ENCODE assay signal across 11 cellular contexts in genomic region chr3:36989000-36989399, GRCh38. TPM values are rescaled to one million over a fixed set of nuclear protein-coding genes. Genes with fewer than 3 reads are reported as not detected.
DNase-seq lines count a peak whose midpoint lies in the region; ATAC-seq and TF ChIP-seq lines count a peak whose summit lies in the region.
"Had no signal": no experiment of that assay in that cellular context is flagged by ENCODE, and none has a peak within 500 bp of the region (broad histone marks: within the 10 kb centered on the region; RNA-seq: fewer than 3 reads in every experiment).

No MANE protein-coding gene starts in this region.

- POLR2A ChIA-PET in activated CD4-positive, alpha-beta memory T cell treated with anti-CD3 and anti-CD28 coated beads, Interleukin-2, amount 10 ng/mL, durations not matched to agents 7 days and 5 days (lab: Charles Lee) = interaction anchor here (1.2 to 1.9 kb wide), 5 partner anchors 9 to 77 kb away, joined by 3 to 8 read pairs (median 7); partner anchors contain the start of gene TRANK1

- TF ChIP-seq POLR2A in suprapubic skin (IDR thresholded peaks at IDR 0.05) = no peak

- H3K4me3 ChIP-seq in cardiac muscle cell (peak overlapping the region; percentile 69), iPS-20b (ENCODE audit: low read length) (peak overlapping the region; percentile 77; the same call in 1 of the 2 replicates), suprapubic skin (peak overlapping the region; percentile 12)

- H3K4me1 ChIP-seq in cardiac muscle cell (ENCODE audit: low read depth) = peaks cover 35% of the 10 kb centered on the region
- peaks cover 16% of the 10 kb centered on the region; the same call in 1 of the 2 replicates for H3K4me1 ChIP-seq in iPS-20b (ENCODE audit: insufficient read depth, low read length)
- H3K4me1 ChIP-seq in suprapubic skin = peaks cover 45% of the 10 kb centered on the region

- CTCF ChIA-PET in activated CD4-positive, alpha-beta memory T cell treated with anti-CD3 and anti-CD28 coated beads, Interleukin-2, amount 10 ng/mL, durations not matched to agents 7 days and 5 days (lab: Charles Lee) = interaction anchor here (0.7 to 1.7 kb wide), 4 partner anchors 15 to 30 kb away, joined by 3 to 13 read pairs (median 4); no protein-coding TSS in a partner anchor

- H3K4me3 Mint-ChIP-seq in activated CD4-positive, alpha-beta memory T cell treated with anti-CD3 and anti-CD28 coated beads, Interleukin-2, amount 10 ng/mL, durations not matched to agents 7 days and 5 days = no peak overlapping the region
- no peak overlapping the region for H3K4me3 Mint-ChIP-seq in HFFc6

- DNase-seq in cardiac muscle cell (ENCODE audit: low read depth in 1 of 2, low spot score in 1 of 2) = no peak
- no peak for DNase-seq in Right ventricle myocardium superior
- no peak for DNase-seq in activated CD4-positive, alpha-beta memory T cell treated with anti-CD3 and anti-CD28 coated beads, Interleukin-2, amount 10 ng/mL, durations not matched to agents 7 days and 5 days
- DNase-seq in suprapubic skin (ENCODE audit: low spot score in 2 of 2) = no peak
- DNase-seq in HFFc6 = no peak
- DNase-seq: kidney glomerular epithelial cell, NCI-H226 had no signal

- H3K27ac ChIP-seq in cardiac muscle cell (no peak overlapping the region), iPS-20b (ENCODE audit: low read length) (no peak overlapping the region), suprapubic skin (no peak overlapping the region)
- H3K27ac ChIP-seq: KMS-11 had no signal

- H3K9me3 Mint-ChIP-seq in activated CD4-positive, alpha-beta memory T cell treated with anti-CD3 and anti-CD28 coated beads, Interleukin-2, amount 10 ng/mL, durations not matched to agents 7 days and 5 days = no peaks in the 10 kb centered on the region
- no peaks in the 10 kb centered on the region for H3K9me3 Mint-ChIP-seq in HFFc6

- peaks cover 36% of the 10 kb centered on the region for H3K4me1 Mint-ChIP-seq in activated CD4-positive, alpha-beta memory T cell treated with anti-CD3 and anti-CD28 coated beads, Interleukin-2, amount 10 ng/mL, durations not matched to agents 7 days and 5 days
- peaks cover 42% of the 10 kb centered on the region for H3K4me1 Mint-ChIP-seq in HFFc6 (ENCODE audit: low read depth)

- no peak for TF ChIP-seq EP300 in suprapubic skin (IDR thresholded peaks at IDR 0.05)

- H3K27me3 Mint-ChIP-seq in activated CD4-positive, alpha-beta memory T cell treated with anti-CD3 and anti-CD28 coated beads, Interleukin-2, amount 10 ng/mL, durations not matched to agents 7 days and 5 days = no peaks in the 10 kb centered on the region
- no peaks in the 10 kb centered on the region for H3K27me3 Mint-ChIP-seq in HFFc6 (ENCODE audit: insufficient read depth)

- H3K9me3 ChIP-seq in cardiac muscle cell (ENCODE audit: low read depth) = no peaks in the 10 kb centered on the region
- no peaks in the 10 kb centered on the region for H3K9me3 ChIP-seq in iPS-20b (ENCODE audit: insufficient read depth, low read depth, low read length)
- no peaks in the 10 kb centered on the region for H3K9me3 ChIP-seq in suprapubic skin

- no peak overlapping the region for H3K9ac ChIP-seq in iPS-20b (ENCODE audit: low read depth, low read length)
- H3K9ac ChIP-seq: KMS-11 had no signal

- WGBS in suprapubic skin = 73% methylated on average over 3 of the region's 3 CpGs

- H3K36me3 Mint-ChIP-seq in activated CD4-positive, alpha-beta memory T cell treated with anti-CD3 and anti-CD28 coated beads, Interleukin-2, amount 10 ng/mL, durations not matched to agents 7 days and 5 days (ENCODE audit: low read depth) = peaks cover 58% of the 10 kb centered on the region
- H3K36me3 Mint-ChIP-seq in HFFc6 (ENCODE audit: low read depth) = peaks cover 51% of the 10 kb centered on the region

- intact Hi-C loops in Right ventricle myocardium superior (cut with DNase I) = no loop called here

- no peak for ATAC-seq in Right ventricle myocardium superior (ENCODE audit: poor library complexity)
- no peak for ATAC-seq in HG03442 (IDR thresholded peaks at IDR 0.05; ENCODE audit: unreplicated experiment)
- no peak for ATAC-seq in HG03045 (IDR thresholded peaks at IDR 0.05; ENCODE audit: unreplicated experiment)

- H3K27me3 ChIP-seq in cardiac muscle cell (no peaks in the 10 kb centered on the region), iPS-20b (ENCODE audit: insufficient read depth, low read length) (no peaks in the 10 kb centered on the region), suprapubic skin (no peaks in the 10 kb centered on the region)

- H3K36me3 ChIP-seq in cardiac muscle cell = peaks cover 29% of the 10 kb centered on the region
- peaks cover 66% of the 10 kb centered on the region for H3K36me3 ChIP-seq in iPS-20b (ENCODE audit: insufficient read depth, low read depth, low read length)
- peaks cover 31% of the 10 kb centered on the region for H3K36me3 ChIP-seq in suprapubic skin

- H3K27ac Mint-ChIP-seq in activated CD4-positive, alpha-beta memory T cell treated with anti-CD3 and anti-CD28 coated beads, Interleukin-2, amount 10 ng/mL, durations not matched to agents 7 days and 5 days = peak overlapping the region; percentile 31
- H3K27ac Mint-ChIP-seq in HFFc6 = no peak overlapping the region

- TF ChIP-seq CTCF in cardiac muscle cell (IDR thresholded peaks at IDR 0.05; ENCODE audit: low read depth, low read length) = no peak
- TF ChIP-seq CTCF in suprapubic skin (IDR thresholded peaks at IDR 0.05) = no peak
- TF ChIP-seq CTCF in HFFc6 (IDR thresholded peaks at IDR 0.05) = no peak

RNA-seq across cellular contexts. Expression of gene EPM2AIP1, which starts 3.9 kb away (rescaled TPM):
- total RNA-seq in cardiac muscle cell = 24.2 and 30.7 TPM in 2 replicates
- 34.8 and 38.0 TPM in 2 replicates for polyA plus RNA-seq in cardiac muscle cell
- 17.9 TPM for total RNA-seq in Right ventricle myocardium superior
- 10 to 100 TPM; 21.6 to 28.1 TPM for total RNA-seq in activated CD4-positive, alpha-beta memory T cell treated with anti-CD3 and anti-CD28 coated beads, Interleukin-2, amount 10 ng/mL, durations not matched to agents 7 days and 5 days
- total RNA-seq in suprapubic skin = 10 to 100 TPM in 2 of 4 donors, 1 to 10 TPM in 2; 5.3 to 24.4 (median 10.0) TPM
- total RNA-seq in HFFc6 (2021; fragmentation: NEBNext Ultra II Directional; extraction: Animal tissue kit (Norgen Biotek cat#: 25700)) = 10 to 100 TPM; 12.7 to 16.3 (median 14.3) TPM

RNA-seq across cellular contexts. Expression of gene MLH1, which starts 4.3 kb away (rescaled TPM):
- 63.1 and 114 TPM in 2 replicates for total RNA-seq in cardiac muscle cell
- 35.2 and 51.6 TPM in 2 replicates for polyA plus RNA-seq in cardiac muscle cell
- total RNA-seq in Right ventricle myocardium superior = 42.7 TPM
- total RNA-seq in activated CD4-positive, alpha-beta memory T cell treated with anti-CD3 and anti-CD28 coated beads, Interleukin-2, amount 10 ng/mL, durations not matched to agents 7 days and 5 days = 10 to 100 TPM; 50.9 to 57.5 TPM
- 10 to 100 TPM; 17.2 to 34.3 (median 23.1) TPM for total RNA-seq in suprapubic skin
- total RNA-seq in HFFc6 (2021; fragmentation: NEBNext Ultra II Directional; extraction: Animal tissue kit (Norgen Biotek cat#: 25700)) = 10 to 100 TPM; 28.7 to 38.3 (median 35.1) TPM

RNA-seq across cellular contexts. Expression of gene TRANK1, which starts 44.1 kb away (rescaled TPM):
- 4.4 and 8.2 TPM in 2 replicates for total RNA-seq in cardiac muscle cell
- polyA plus RNA-seq in cardiac muscle cell = 1.9 and 4.4 TPM in 2 replicates
- total RNA-seq in Right ventricle myocardium superior = 3.4 TPM
- total RNA-seq in activated CD4-positive, alpha-beta memory T cell treated with anti-CD3 and anti-CD28 coated beads, Interleukin-2, amount 10 ng/mL, durations not matched to agents 7 days and 5 days = 10 to 100 TPM; 78.6 to 85.4 TPM
- total RNA-seq in suprapubic skin = 1 to 10 TPM; 2.5 to 4.8 (median 3.7) TPM
- 1 to 10 TPM in 5 of 6 experiments, under 1 TPM in 1; 1.00 to 3.0 (median 1.4) TPM for total RNA-seq in HFFc6 (2021; fragmentation: NEBNext Ultra II Directional; extraction: Animal tissue kit (Norgen Biotek cat#: 25700))

Comparison
In these comparisons a context has a peak if more than half of its experiments do, and no peak if none do; other contexts are left out.
1. H3K4me3 ChIP-seq: peak in every context shown above with its lines; median percentile 77 in iPS-20b; 69 in cardiac muscle cell; 12 in suprapubic skin.